Comparison of ENCODE assay signal across 15 cellular contexts in genomic region chr4:184406915-184407314, GRCh38.
DNase-seq lines count a peak whose midpoint lies in the region; ATAC-seq and TF ChIP-seq lines count a peak whose summit lies in the region.
"Had no signal": no experiment of that assay in that cellular context is flagged by ENCODE, and none has a peak within 500 bp of the region (broad histone marks: within the 10 kb centered on the region; RNA-seq: fewer than 3 reads in every experiment).

No MANE protein-coding gene starts in this region.

- H3K4me1 ChIP-seq in upper lobe of right lung (peaks cover 24% of the 10 kb centered on the region), neuronal stem cell (ENCODE audit: control insufficient read depth in 2 of 2, insufficient read depth in 1 of 2, low read depth in 1 of 2, low read length in 2 of 2) (peaks cover 29 to 31% of the 10 kb centered on the region in 2 donors)

- no peak overlapping the region for H2BK12ac ChIP-seq in neuronal stem cell (ENCODE audit: low read length)

- no peaks in the 10 kb centered on the region for H3K27me3 Mint-ChIP-seq in activated CD8-positive, alpha-beta memory T cell treated with anti-CD3 and anti-CD28 coated beads, Interleukin-2, amount 10 ng/mL, durations not matched to agents 7 days and 5 days
- no peaks in the 10 kb centered on the region for H3K27me3 Mint-ChIP-seq in naive B cell
- H3K27me3 Mint-ChIP-seq: activated naive CD4-positive, alpha-beta T cell treated with anti-CD3 and anti-CD28 coated beads, Interleukin-2, amount 50 U/mL, for 24 hours had no signal

- H3K14ac ChIP-seq in neuronal stem cell (ENCODE audit: low read length): no peak overlapping the region

- H3K9me3 ChIP-seq in upper lobe of right lung (no peaks in the 10 kb centered on the region), neuronal stem cell (replicated peaks in 1 of 2; ENCODE audit: control insufficient read depth in 2 of 2, insufficient read depth in 1 of 2, low read depth in 1 of 2, low read length in 2 of 2) (no peaks in the 10 kb centered on the region)

- no peak overlapping the region for H3K9ac ChIP-seq in neuronal stem cell (ENCODE audit: low read depth, low read length, poor library complexity)

- intact Hi-C loops in upper lobe of right lung (cut with DNase I): no loop called here
- intact Hi-C loops in posterior cingulate gyrus (cut with DNase I): loop anchor here (5.0 kb wide), 1 partner anchor 65 kb away; the partner anchor contains the start of gene IRF2

- H3K27ac ChIP-seq in epithelial cell of prostate (peak overlapping the region; percentile 57), upper lobe of right lung (peak overlapping the region; percentile 7), neuronal stem cell (replicated peaks; ENCODE audit: low read length) (no peak overlapping the region)
- H3K27ac ChIP-seq: PC-9 had no signal

- no peak overlapping the region for H2BK5ac ChIP-seq in neuronal stem cell (ENCODE audit: low read length)

- H3K79me1 ChIP-seq in neuronal stem cell (ENCODE audit: low read depth, low read length): no peaks in the 10 kb centered on the region

- CTCF ChIA-PET in activated CD8-positive, alpha-beta memory T cell treated with anti-CD3 and anti-CD28 coated beads, Interleukin-2, amount 10 ng/mL, durations not matched to agents 7 days and 5 days (lab: Charles Lee): no interaction called here

- no peak overlapping the region for H2AK5ac ChIP-seq in neuronal stem cell (ENCODE audit: low read depth, low read length)

- no peak overlapping the region for H3K23ac ChIP-seq in neuronal stem cell (ENCODE audit: low read depth, low read length, poor library complexity)

- no peak overlapping the region for H2BK15ac ChIP-seq in neuronal stem cell (ENCODE audit: low read length)

- no peak overlapping the region for H3K4me3 Mint-ChIP-seq in activated CD8-positive, alpha-beta memory T cell treated with anti-CD3 and anti-CD28 coated beads, Interleukin-2, amount 10 ng/mL, durations not matched to agents 7 days and 5 days
- H3K4me3 Mint-ChIP-seq in naive B cell: peak overlapping the region; percentile 2 to 75 (median 51)
- H3K4me3 Mint-ChIP-seq: activated naive CD4-positive, alpha-beta T cell treated with anti-CD3 and anti-CD28 coated beads, Interleukin-2, amount 50 U/mL, for 24 hours had no signal

- no peaks in the 10 kb centered on the region for H3K27me3 ChIP-seq in upper lobe of right lung
- no peaks in the 10 kb centered on the region for H3K27me3 ChIP-seq in neuronal stem cell (ENCODE audit: control insufficient read depth in 3 of 3, insufficient read depth in 3 of 3, low read depth in 1 of 3, low read length in 3 of 3)

- H3K4ac ChIP-seq in neuronal stem cell (ENCODE audit: low read length): no peak overlapping the region

- H4K91ac ChIP-seq in neuronal stem cell (ENCODE audit: low read depth, low read length, poor library complexity): no peak overlapping the region

- peaks cover 71% of the 10 kb centered on the region for H3K36me3 ChIP-seq in upper lobe of right lung
- peaks cover 2 to 45% of the 10 kb centered on the region in 2 donors for H3K36me3 ChIP-seq in neuronal stem cell (replicated peaks in 1 of 2; ENCODE audit: control insufficient read depth in 2 of 2, insufficient read depth in 2 of 2, low read length in 2 of 2)

- no peak overlapping the region for H2BK120ac ChIP-seq in neuronal stem cell (ENCODE audit: low read depth, low read length)

- H3K36me3 Mint-ChIP-seq in activated CD8-positive, alpha-beta memory T cell treated with anti-CD3 and anti-CD28 coated beads, Interleukin-2, amount 10 ng/mL, durations not matched to agents 7 days and 5 days: peaks cover 72% of the 10 kb centered on the region
- H3K36me3 Mint-ChIP-seq in naive B cell: peaks cover 22 to 64% of the 10 kb centered on the region in 2 donors

- H3K4me3 ChIP-seq in upper lobe of right lung (no peak overlapping the region), neuronal stem cell (ENCODE audit: low read length in 2 of 2) (no peak overlapping the region)
- H3K4me3 ChIP-seq: PC-9 had no signal

- H2AFZ ChIP-seq in neuronal stem cell (ENCODE audit: low read length): no peak overlapping the region
- H2AFZ ChIP-seq: PC-9 had no signal

- no peak overlapping the region for H4K8ac ChIP-seq in neuronal stem cell (ENCODE audit: low read depth, low read length)

- no CpG with 5 or more reads among the region's 7 CpGs for WGBS in neuronal stem cell (ENCODE audit: extremely low coverage in 2 of 2, insufficient read length in 2 of 2, insufficient replicate concordance in 1 of 2), 2 donors

- peaks cover 39% of the 10 kb centered on the region for H3K4me1 Mint-ChIP-seq in activated CD8-positive, alpha-beta memory T cell treated with anti-CD3 and anti-CD28 coated beads, Interleukin-2, amount 10 ng/mL, durations not matched to agents 7 days and 5 days
- H3K4me1 Mint-ChIP-seq in naive B cell: peaks cover 45 to 76% (median 76%) of the 10 kb centered on the region in 3 donors

- H3K18ac ChIP-seq in neuronal stem cell (ENCODE audit: low read length): no peak overlapping the region

- TF ChIP-seq CTCF in upper lobe of right lung (IDR thresholded peaks at IDR 0.05): no peak

- H3K9me3 Mint-ChIP-seq in activated CD8-positive, alpha-beta memory T cell treated with anti-CD3 and anti-CD28 coated beads, Interleukin-2, amount 10 ng/mL, durations not matched to agents 7 days and 5 days (ENCODE audit: low read depth): no peaks in the 10 kb centered on the region
- no peaks in the 10 kb centered on the region for H3K9me3 Mint-ChIP-seq in naive B cell
- H3K9me3 Mint-ChIP-seq: activated naive CD4-positive, alpha-beta T cell treated with anti-CD3 and anti-CD28 coated beads, Interleukin-2, amount 50 U/mL, for 24 hours had no signal

- no peak for ATAC-seq in activated CD8-positive, alpha-beta memory T cell treated with anti-CD3 and anti-CD28 coated beads, Interleukin-2, amount 10 ng/mL, durations not matched to agents 7 days and 5 days
- ATAC-seq in naive B cell (ENCODE audit: low read depth in 2 of 2) (peak in 1 of 2 donors; percentile 23), upper lobe of right lung (no peak)

- peak overlapping the region; percentile 41 for H3K27ac Mint-ChIP-seq in activated CD8-positive, alpha-beta memory T cell treated with anti-CD3 and anti-CD28 coated beads, Interleukin-2, amount 10 ng/mL, durations not matched to agents 7 days and 5 days
- H3K27ac Mint-ChIP-seq in naive B cell: peak overlapping the region; percentile 58 to 88 (median 74)
- H3K27ac Mint-ChIP-seq: activated naive CD4-positive, alpha-beta T cell treated with anti-CD3 and anti-CD28 coated beads, Interleukin-2, amount 50 U/mL, for 24 hours had no signal

- no peak for DNase-seq in activated CD8-positive, alpha-beta memory T cell treated with anti-CD3 and anti-CD28 coated beads, Interleukin-2, amount 10 ng/mL, durations not matched to agents 7 days and 5 days
- no peak for DNase-seq in activated CD8-positive, alpha-beta memory T cell treated with anti-CD3 and anti-CD28 coated beads for 24 hours
- DNase-seq in epithelial cell of prostate (ENCODE audit: low read depth, low spot score) (no peak), naive B cell (no peak), upper lobe of right lung (no peak), posterior cingulate gyrus (no peak), neuronal stem cell (ENCODE audit: low spot score) (no peak), A172 (ENCODE audit: low spot score) (no peak)
- DNase-seq: ACHN; GF-D8; NCI-H1436 treated with DMSO at 0.1 percent for 48 hours; PC-9; stimulated activated CD4-positive, alpha-beta T cell treated with anti-CD3 and anti-CD28 coated beads, Interleukin-12 subunit alpha, Interleukin-12 subunit beta, amount 100 ng/mL, for 4 hours; stimulated activated naive CD4-positive, alpha-beta T cell had no signal

- no peak overlapping the region for H3K4me2 ChIP-seq in neuronal stem cell (ENCODE audit: insufficient read depth, low read length, poor library complexity, severe bottlenecking)
- H3K4me2 ChIP-seq: PC-9 had no signal
